Comparison of ENCODE assay signal across 1 cellular context in genomic region chr11:111912535-111912934, GRCh38.
TF ChIP-seq lines count a peak whose summit lies in the region.

HSPB2 (plus strand) TSS chr11:111912734; CDS start chr11:111912830, 96 bp downstream.

TF ChIP-seq in GM23338, 12 proteins besides CTCF, POLR2A, EP300 and RAD21 (continued from another document):
- no peak for TF ChIP-seq ZNF462 (CRISPR knock-in tag; IDR thresholded peaks at IDR 0.05)
- no peak for TF ChIP-seq STAT1 (IDR thresholded peaks at IDR 0.05; ENCODE audit: unreplicated experiment)
- no peak for TF ChIP-seq REST (IDR thresholded peaks at IDR 0.05; ENCODE audit: unreplicated experiment)
TF ChIP-seq in GM23338: peak in this region for 0.
